In genomic region chr10:46285300-46285699, GRCh38 we compare ENCODE assay signal across 9 cellular contexts. TPM values are rescaled to one million over a fixed set of nuclear protein-coding genes. Genes with fewer than 3 reads are reported as not detected.
A peak's percentile ranks its signal among the peaks of the same experiment; 100 is the strongest.
DNase-seq lines count a peak whose midpoint lies in the region; ATAC-seq, FAIRE-seq and TF ChIP-seq lines count a peak whose summit lies in the region.
"Had no signal": no experiment of that assay in that cellular context is flagged by ENCODE, and none has a peak within 500 bp of the region (broad histone marks: within the 10 kb centered on the region; RNA-seq: fewer than 3 reads in every experiment).

No MANE protein-coding gene starts in this region.

- no peak overlapping the region for H3K27ac Mint-ChIP-seq in T-helper 2 cell treated with Interferon-gamma antibody and Interleukin-4, amounts not matched to agents 5 μg/mL and 100 μg/mL, for 36 hours

- H3F3A ChIP-seq in SK-N-SH (replicated peaks; ENCODE audit: insufficient read depth), result peaks cover 14% of the 10 kb centered on the region

- FAIRE-seq in frontal cortex (lab: Jason Lieb, UNC), result no peak

- TF ChIP-seq POLR2A in GM18505 (IDR thresholded peaks at IDR 0.05; ENCODE audit: borderline replicate concordance, extremely low read depth, insufficient read depth, insufficient read length), result no peak

- no peak for TF ChIP-seq RAD21 in SK-N-SH (IDR thresholded peaks at IDR 0.05; ENCODE audit: low read length)

- H3K79me2 ChIP-seq in SK-N-SH (ENCODE audit: insufficient read depth) (no peaks in the 10 kb centered on the region), hepatocyte (no peaks in the 10 kb centered on the region)

- peaks cover 20% of the 10 kb centered on the region for H3K4me1 Mint-ChIP-seq in T-helper 2 cell treated with Interferon-gamma antibody and Interleukin-4, amounts not matched to agents 5 μg/mL and 100 μg/mL, for 36 hours (ENCODE audit: low read depth)

- H3K36me3 Mint-ChIP-seq in T-helper 2 cell treated with Interferon-gamma antibody and Interleukin-4, amounts not matched to agents 5 μg/mL and 100 μg/mL, for 36 hours (ENCODE audit: low read depth), result no peaks in the 10 kb centered on the region

- H2AFZ ChIP-seq in SK-N-SH (ENCODE audit: low read depth) (peak overlapping the region; percentile 83), hepatocyte (peak overlapping the region; percentile 97)

- H3K4me3 ChIP-seq in SK-N-SH (ENCODE audit: low read depth in 2 of 2, low read length in 1 of 2), result peak overlapping the region; percentile 63 to 68
- H3K4me3 ChIP-seq in hepatocyte, result peak overlapping the region; percentile 49
- peak overlapping the region in 3 of 5 donors; percentile 75 to 82 (median 78) for H3K4me3 ChIP-seq in subcutaneous abdominal adipose tissue (ENCODE audit: low read depth in 1 of 5, low read length in 5 of 5)

- WGBS in SK-N-SH (ENCODE audit: low lambda C conversion rate), result 49% methylated on average over 3 of the region's 3 CpGs
- WGBS in hepatocyte (ENCODE audit: low lambda C conversion rate, missing lambda C conversion rate), result 45% methylated on average over 3 of the region's 3 CpGs

- no peaks in the 10 kb centered on the region for H3K9me2 ChIP-seq in SK-N-SH
- no peaks in the 10 kb centered on the region for H3K9me2 ChIP-seq in hepatocyte (replicated peaks; ENCODE audit: insufficient read depth)

- peak overlapping the region; percentile 87 for H3K4me2 ChIP-seq in SK-N-SH
- H3K4me2 ChIP-seq in hepatocyte, result peak overlapping the region; percentile 97

- no peaks in the 10 kb centered on the region for H3K9me3 Mint-ChIP-seq in T-helper 2 cell treated with Interferon-gamma antibody and Interleukin-4, amounts not matched to agents 5 μg/mL and 100 μg/mL, for 36 hours

- TF ChIP-seq CTCF in SK-N-SH (IDR thresholded peaks at IDR 0.05) (no peak), hepatocyte (IDR thresholded peaks at IDR 0.05; ENCODE audit: poor library complexity) (no peak)

- peak overlapping the region; percentile 73 for H3K4me3 Mint-ChIP-seq in T-helper 2 cell treated with Interferon-gamma antibody and Interleukin-4, amounts not matched to agents 5 μg/mL and 100 μg/mL, for 36 hours

- POLR2A ChIA-PET in SK-N-SH (lab: Yijun Ruan, JAX), result interaction anchor here (1.2 kb wide), 1 partner anchor 15 kb away, joined by 3 read pairs; no protein-coding TSS in a partner anchor

- H3K36me3 ChIP-seq in SK-N-SH (replicated peaks in 1 of 2; ENCODE audit: control insufficient read depth in 1 of 2, insufficient read depth in 2 of 2, low read length in 1 of 2) (no peaks in the 10 kb centered on the region), hepatocyte (replicated peaks; ENCODE audit: insufficient read depth, low read depth) (no peaks in the 10 kb centered on the region), subcutaneous abdominal adipose tissue (ENCODE audit: control insufficient read depth in 5 of 5, insufficient read depth in 5 of 5, low read length in 5 of 5) (no peaks in the 10 kb centered on the region)

- H3K4me1 ChIP-seq in SK-N-SH (ENCODE audit: control insufficient read depth in 1 of 2, insufficient read depth in 2 of 2, low read depth in 1 of 2, low read length in 1 of 2) (peaks cover 0 to 2% of the 10 kb centered on the region in 2 experiments; a peak in 1 of 4 replicates), hepatocyte (ENCODE audit: insufficient read depth) (peaks cover 5% of the 10 kb centered on the region), subcutaneous abdominal adipose tissue (ENCODE audit: control insufficient read depth in 5 of 5, insufficient read depth in 5 of 5, low read length in 5 of 5) (peaks cover 5 to 22% (median 13%) of the 10 kb centered on the region in 5 donors)

- ATAC-seq in SK-N-SH treated with all-trans-retinoic acid at 6 μM for 48 hours (no peak), GM19397 (IDR thresholded peaks at IDR 0.05; ENCODE audit: unreplicated experiment) (no peak), GM18505 (IDR thresholded peaks at IDR 0.05; ENCODE audit: unreplicated experiment) (no peak)

- H3K9ac ChIP-seq in SK-N-SH, result peak overlapping the region; percentile 80; the same call in 1 of the 2 replicates
- peak overlapping the region; percentile 22 to 80 (median 78) for H3K9ac ChIP-seq in subcutaneous abdominal adipose tissue (ENCODE audit: low read length in 5 of 5)

- H4K20me1 ChIP-seq in SK-N-SH (ENCODE audit: insufficient read depth) (no peaks in the 10 kb centered on the region), hepatocyte (ENCODE audit: insufficient read depth, poor library complexity, severe bottlenecking) (no peaks in the 10 kb centered on the region)

- peaks cover 18% of the 10 kb centered on the region for H3K27me3 Mint-ChIP-seq in T-helper 2 cell treated with Interferon-gamma antibody and Interleukin-4, amounts not matched to agents 5 μg/mL and 100 μg/mL, for 36 hours (ENCODE audit: low read depth)

- no peaks in the 10 kb centered on the region for H3K9me3 ChIP-seq in SK-N-SH
- H3K9me3 ChIP-seq in hepatocyte (ENCODE audit: low read depth), result no peaks in the 10 kb centered on the region
- H3K9me3 ChIP-seq in subcutaneous abdominal adipose tissue (ENCODE audit: control insufficient read depth in 5 of 5, low read length in 5 of 5), result no peaks in the 10 kb centered on the region

- CTCF ChIA-PET in SK-N-SH (lab: Yijun Ruan, JAX), result interaction anchor here (1.2 to 1.6 kb wide), 2 partner anchors 56 to 58 kb away, joined by 3 to 6 read pairs; no protein-coding TSS in a partner anchor

- DNase-seq in SK-N-SH, result no peak
- no peak for DNase-seq in T-helper 2 cell treated with Interferon-gamma antibody and Interleukin-4, amounts not matched to agents 5 μg/mL and 100 μg/mL, for 36 hours (ENCODE audit: low spot score)
- DNase-seq in hepatocyte (ENCODE audit: low spot score), result no peak
- DNase-seq in frontal cortex (ENCODE audit: low spot score in 2 of 2), result no peak
- DNase-seq: NCI-H187 treated with DMSO at 0.1 percent for 48 hours had no signal

- H3K27ac ChIP-seq in SK-N-SH (ENCODE audit: low read depth in 2 of 2, low read length in 1 of 2) (no peak overlapping the region), hepatocyte (no peak overlapping the region), subcutaneous abdominal adipose tissue (ENCODE audit: low read depth, low read length) (no peak overlapping the region)

- H3K27me3 ChIP-seq in SK-N-SH (ENCODE audit: insufficient read depth) (no peaks in the 10 kb centered on the region), hepatocyte (peaks cover 5% of the 10 kb centered on the region), subcutaneous abdominal adipose tissue (ENCODE audit: control insufficient read depth in 5 of 5, insufficient read depth in 4 of 5, low read length in 5 of 5) (peaks cover 0 to 2% (median 0%) of the 10 kb centered on the region in 5 donors)

- no peak for TF ChIP-seq EP300 in SK-N-SH (IDR thresholded peaks at IDR 0.05; ENCODE audit: borderline replicate concordance in 1 of 2, low read depth in 1 of 2, low read length in 1 of 2)

TF ChIP-seq in SK-N-SH, 30 proteins besides CTCF, POLR2A, EP300 and RAD21 (continues in another document):
- TF ChIP-seq TCF12 (IDR thresholded peaks at IDR 0.05) (no peak), YY1 (IDR thresholded peaks at IDR 0.05; ENCODE audit: low read depth) (no peak), FOSL2 (IDR thresholded peaks at IDR 0.05; ENCODE audit: borderline replicate concordance, low read depth) (no peak), PBX3 (IDR thresholded peaks at IDR 0.05) (no peak), POLR2AphosphoS5 (IDR thresholded peaks at IDR 0.05; ENCODE audit: low read depth, low read length) (no peak)

TF ChIP-seq in SK-N-SH treated with all-trans-retinoic acid at 6 μM for 48 hours, 23 proteins besides CTCF, POLR2A, EP300 and RAD21 (continues in another document):
- TF ChIP-seq ZC3H10 (CRISPR knock-in tag; IDR thresholded peaks at IDR 0.05), result no peak
- no peak for TF ChIP-seq GLIS3 (CRISPR knock-in tag; IDR thresholded peaks at IDR 0.05)
- TF ChIP-seq TSHZ2 (CRISPR knock-in tag; IDR thresholded peaks at IDR 0.05), result no peak
- no peak for TF ChIP-seq BACH2 (CRISPR knock-in tag; IDR thresholded peaks at IDR 0.05; ENCODE audit: borderline replicate concordance)
- TF ChIP-seq CSDC2 (CRISPR knock-in tag; IDR thresholded peaks at IDR 0.05), result no peak
- no peak for TF ChIP-seq SNAI2 (CRISPR knock-in tag; IDR thresholded peaks at IDR 0.05)
- no peak for TF ChIP-seq OSR1 (CRISPR knock-in tag; IDR thresholded peaks at IDR 0.05)
- no peak for TF ChIP-seq RARB (CRISPR knock-in tag; IDR thresholded peaks at IDR 0.05)

RNA-seq across cellular contexts. Expression of gene ANTXRL, which starts 1.5 kb away (rescaled TPM):
- polyA plus RNA-seq in SK-N-SH (2012; rRNA removed), result not detected in 2 replicates
- polyA plus RNA-seq in SK-N-SH (2012; cell fraction: cytosol; rRNA removed), result not detected in 2 replicates
- polyA plus RNA-seq in SK-N-SH (2012; cell fraction: nucleus; rRNA removed), result 0.02 TPM in 1 of 2 replicates, not detected in the other
- total RNA-seq in hepatocyte, result not detected in 2 replicates
- not detected in 2 replicates for polyA plus RNA-seq in hepatocyte
- not detected for total RNA-seq in frontal cortex
